8 cellular contexts compared by ENCODE assay signal in genomic region chr12:113030875-113031525, GRCh38. TPM values are rescaled to one million over a fixed set of nuclear protein-coding genes. Genes with fewer than 3 reads are reported as not detected.
DNase-seq lines count a peak whose midpoint lies in the region; ATAC-seq, FAIRE-seq and TF ChIP-seq lines count a peak whose summit lies in the region.

No MANE protein-coding gene starts in this region.

- H3K79me2 ChIP-seq in GM23338 (replicated peaks; ENCODE audit: insufficient read depth) (no peaks in the 10 kb centered on the region), GM12878 (ENCODE audit: control insufficient read depth, insufficient read depth, low read length) (no peaks in the 10 kb centered on the region)

- H3K4me3 Mint-ChIP-seq in GM23338 = no peak overlapping the region
- no peak overlapping the region for H3K4me3 Mint-ChIP-seq in activated T-cell treated with anti-CD3 and anti-CD28 coated beads, Interleukin-2, amount 50 U/mL, for 24 hours
- H3K4me3 Mint-ChIP-seq in activated CD8-positive, alpha-beta memory T cell treated with anti-CD3 and anti-CD28 coated beads, Interleukin-2, amount 10 ng/mL, durations not matched to agents 7 days and 5 days = no peak overlapping the region

- DNase-seq in AG10803 (ENCODE audit: low read depth) = peak; percentile 59
- peak; percentile 89 for DNase-seq in GM23338 (ENCODE audit: low spot score)
- DNase-seq in NCI-H446 (lab: John Stamatoyannopoulos, UW) = peak; percentile 35 to 83
- DNase-seq in GM12878 (ENCODE audit: low read depth, low spot score) = no peak
- peak; percentile 66 for DNase-seq in iPS DF 4.7 (ENCODE audit: extremely low read depth, low spot score)
- DNase-seq in spleen = no peak
- no peak for DNase-seq in activated T-cell treated with anti-CD3 and anti-CD28 coated beads, Interleukin-2, amount 50 U/mL, for 24 hours
- no peak for DNase-seq in activated CD8-positive, alpha-beta memory T cell treated with anti-CD3 and anti-CD28 coated beads, Interleukin-2, amount 10 ng/mL, durations not matched to agents 7 days and 5 days

- peaks cover 21% of the 10 kb centered on the region for H3K9me3 Mint-ChIP-seq in GM23338
- H3K9me3 Mint-ChIP-seq in activated T-cell treated with anti-CD3 and anti-CD28 coated beads, Interleukin-2, amount 50 U/mL, for 24 hours = no peaks in the 10 kb centered on the region
- no peaks in the 10 kb centered on the region for H3K9me3 Mint-ChIP-seq in activated CD8-positive, alpha-beta memory T cell treated with anti-CD3 and anti-CD28 coated beads, Interleukin-2, amount 10 ng/mL, durations not matched to agents 7 days and 5 days (ENCODE audit: low read depth)

- H3K4me3 ChIP-seq in AG10803 (ENCODE audit: low read length) (no peak overlapping the region), GM23338 (no peak overlapping the region), GM12878 (no peak overlapping the region), spleen (no peak overlapping the region)

- H3K36me3 ChIP-seq in GM23338 (ENCODE audit: insufficient read depth) = no peaks in the 10 kb centered on the region
- no peaks in the 10 kb centered on the region for H3K36me3 ChIP-seq in GM12878 (ENCODE audit: control insufficient read depth in 2 of 2, insufficient read depth in 2 of 2, low read length in 1 of 2)
- H3K36me3 ChIP-seq in spleen = no peaks in the 10 kb centered on the region

- TF ChIP-seq EP300 in GM12878 (IDR thresholded peaks at IDR 0.05; ENCODE audit: borderline replicate concordance in 1 of 2, control insufficient read depth in 1 of 2, low read depth in 2 of 2, low read length in 2 of 2) = no peak

- H3K27me3 Mint-ChIP-seq in GM23338 (ENCODE audit: insufficient read depth, low read depth, poor library complexity) = peaks cover 7% of the 10 kb centered on the region
- H3K27me3 Mint-ChIP-seq in activated T-cell treated with anti-CD3 and anti-CD28 coated beads, Interleukin-2, amount 50 U/mL, for 24 hours = peaks cover 2% of the 10 kb centered on the region
- peaks cover 32% of the 10 kb centered on the region for H3K27me3 Mint-ChIP-seq in activated CD8-positive, alpha-beta memory T cell treated with anti-CD3 and anti-CD28 coated beads, Interleukin-2, amount 10 ng/mL, durations not matched to agents 7 days and 5 days

- peak; percentile 75 for TF ChIP-seq RAD21 in GM12878 (IDR thresholded peaks at IDR 0.05; ENCODE audit: insufficient read depth, low read depth, low read length)

- H3K27ac Mint-ChIP-seq in GM23338 = no peak overlapping the region
- H3K27ac Mint-ChIP-seq in activated T-cell treated with anti-CD3 and anti-CD28 coated beads, Interleukin-2, amount 50 U/mL, for 24 hours = no peak overlapping the region
- H3K27ac Mint-ChIP-seq in activated CD8-positive, alpha-beta memory T cell treated with anti-CD3 and anti-CD28 coated beads, Interleukin-2, amount 10 ng/mL, durations not matched to agents 7 days and 5 days = no peak overlapping the region

- peaks cover 4% of the 10 kb centered on the region; the same call in 1 of the 3 replicates for H3K4me1 Mint-ChIP-seq in GM23338
- peaks cover 3% of the 10 kb centered on the region for H3K4me1 Mint-ChIP-seq in activated T-cell treated with anti-CD3 and anti-CD28 coated beads, Interleukin-2, amount 50 U/mL, for 24 hours (ENCODE audit: low read depth)
- no peaks in the 10 kb centered on the region for H3K4me1 Mint-ChIP-seq in activated CD8-positive, alpha-beta memory T cell treated with anti-CD3 and anti-CD28 coated beads, Interleukin-2, amount 10 ng/mL, durations not matched to agents 7 days and 5 days

- H3K4me1 ChIP-seq in GM23338 (ENCODE audit: insufficient read depth) (no peaks in the 10 kb centered on the region; the same call in 1 of the 2 replicates), GM12878 (ENCODE audit: control insufficient read depth, insufficient read depth, low read length) (no peaks in the 10 kb centered on the region), spleen (peaks cover 0 to 9% (median 2%) of the 10 kb centered on the region in 6 donors)

- H3K9me2 ChIP-seq in GM23338 (ENCODE audit: insufficient read depth) = no peaks in the 10 kb centered on the region; the same call in 1 of the 2 replicates

- FAIRE-seq in GM12878 (lab: Jason Lieb, UNC) = peak; percentile 31

- RAD21 ChIA-PET in GM12878 (lab: Charles Lee; ENCODE audit: unreplicated experiment) = interaction anchor here (1.0 to 3.0 kb wide), 4 partner anchors 38 to 142 kb away, joined by 3 to 17 read pairs (median 7); no protein-coding TSS in a partner anchor

- H2AFZ ChIP-seq in GM23338 (peak overlapping the region; percentile 0; the same call in 1 of the 2 replicates), GM12878 (ENCODE audit: control insufficient read depth, low read depth, low read length) (no peak overlapping the region)

- H3K4me2 ChIP-seq in GM23338 (0 out of 2 replicates have a peak overlapping the region, but pooled peaks have one; percentile 33), GM12878 (ENCODE audit: control insufficient read depth, insufficient read depth) (no peak overlapping the region)

- no peaks in the 10 kb centered on the region for H3F3A ChIP-seq in GM23338 (replicated peaks; ENCODE audit: low read depth)

- no peaks in the 10 kb centered on the region for H3K36me3 Mint-ChIP-seq in GM23338 (ENCODE audit: low read depth)
- H3K36me3 Mint-ChIP-seq in activated T-cell treated with anti-CD3 and anti-CD28 coated beads, Interleukin-2, amount 50 U/mL, for 24 hours (ENCODE audit: low read depth) = no peaks in the 10 kb centered on the region
- H3K36me3 Mint-ChIP-seq in activated CD8-positive, alpha-beta memory T cell treated with anti-CD3 and anti-CD28 coated beads, Interleukin-2, amount 10 ng/mL, durations not matched to agents 7 days and 5 days = no peaks in the 10 kb centered on the region

- peak; percentile 74 for TF ChIP-seq CTCF in AG10803 (conservative IDR thresholded peaks at IDR 0.05; ENCODE audit: low read length)
- peak; percentile 78 to 90 for TF ChIP-seq CTCF in GM23338 (conservative IDR thresholded peaks at IDR 0.05; ENCODE audit: low read depth in 2 of 2)
- TF ChIP-seq CTCF in GM12878 (IDR thresholded peaks at IDR 0.05 in 2 of 3, conservative IDR thresholded peaks at IDR 0.05 in 1 of 3; ENCODE audit: control insufficient read depth in 2 of 3, extremely low read depth in 1 of 3, insufficient read depth in 1 of 3, low read depth in 3 of 3, low read length in 3 of 3) = peak; percentile 65 to 67 (median 65)
- TF ChIP-seq CTCF in spleen (IDR thresholded peaks at IDR 0.05 in 8 of 11, conservative IDR thresholded peaks at IDR 0.05 in 3 of 11) = peak; percentile 35 to 86 (median 66)

- WGBS in GM12878 (ENCODE audit: insufficient coverage, insufficient replicate concordance, low lambda C conversion rate, missing lambda C conversion rate) = 1% methylated on average over 9 of the region's 9 CpGs
- WGBS in spleen, 5 donors = 13 to 24% (median 15%) methylated on average over 9 of the region's 9 CpGs

- peak; percentile 100 for ATAC-seq in GM23338
- ATAC-seq in GM12878 = peak; percentile 84
- no peak for ATAC-seq in activated CD8-positive, alpha-beta memory T cell treated with anti-CD3 and anti-CD28 coated beads, Interleukin-2, amount 10 ng/mL, durations not matched to agents 7 days and 5 days

- CTCF ChIA-PET in GM12878 (lab: Yijun Ruan, JAX) = interaction anchor here (0.9 to 3.0 kb wide), 12 partner anchors 8 to 143 kb away, joined by 3 to 37 read pairs (median 5); partner anchors contain the start of genes OAS1 and OAS2
- CTCF ChIA-PET in activated CD8-positive, alpha-beta memory T cell treated with anti-CD3 and anti-CD28 coated beads, Interleukin-2, amount 10 ng/mL, durations not matched to agents 7 days and 5 days (lab: Charles Lee) = interaction anchor here (0.9 to 2.0 kb wide), 6 partner anchors 18 to 136 kb away, joined by 3 to 8 read pairs (median 4); no protein-coding TSS in a partner anchor

- SMC1A ChIA-PET in GM12878 (lab: Charles Lee; ENCODE audit: uncharacterized antibody, unreplicated experiment) = interaction anchor here (0.8 to 2.6 kb wide), 9 partner anchors 10 to 143 kb away, joined by 3 to 18 read pairs (median 3); no protein-coding TSS in a partner anchor

- intact Hi-C loops in GM12878 (cut with micrococcal nuclease; ENCODE audit: unreplicated experiment) = loop anchor here (2.0 kb wide), 2 partner anchors 38 to 130 kb away; no protein-coding TSS in a partner anchor
- intact Hi-C loops in spleen (cut with DNase I; ENCODE audit: low total_unique reads) = loop anchor here (2.0 kb wide), 1 partner anchor 38 kb away; no protein-coding TSS in a partner anchor

- POLR2A ChIA-PET in GM12878 (lab: Charles Lee) = no interaction called here

- no peaks in the 10 kb centered on the region for H3K9me3 ChIP-seq in GM12878 (replicated peaks; ENCODE audit: control insufficient read depth, insufficient read depth, low read length)
- H3K9me3 ChIP-seq in spleen = no peaks in the 10 kb centered on the region

- BruUV-seq in GM12878 (replicated peaks; lab: Mats Ljungman, UMichigan) = no TSS peak

- in situ Hi-C loops in GM12878 (cut with MboI) = no loop called here

- H4K20me1 ChIP-seq in GM23338 (replicated peaks; ENCODE audit: insufficient read depth) (no peaks in the 10 kb centered on the region), GM12878 (ENCODE audit: control insufficient read depth, insufficient read depth) (no peaks in the 10 kb centered on the region)

- TF ChIP-seq POLR2A in GM12878 (IDR thresholded peaks at IDR 0.05; ENCODE audit: low read depth, low read length) (no peak), spleen (IDR thresholded peaks at IDR 0.05) (no peak)

- H3K27me3 ChIP-seq in GM23338 (ENCODE audit: insufficient read depth) (no peaks in the 10 kb centered on the region), GM12878 (replicated peaks in 1 of 2; ENCODE audit: control insufficient read depth in 2 of 2, insufficient read depth in 2 of 2, low read length in 1 of 2) (no peaks in the 10 kb centered on the region), spleen (replicated peaks in 1 of 7) (no peaks in the 10 kb centered on the region)

- H3K9ac ChIP-seq in GM12878 (ENCODE audit: control insufficient read depth, insufficient read depth, low read length) = no peak overlapping the region

- H3K27ac ChIP-seq in GM23338 (ENCODE audit: low read depth) (no peak overlapping the region), GM12878 (ENCODE audit: control insufficient read depth, insufficient read depth) (no peak overlapping the region), spleen (no peak overlapping the region)

RNA-seq across cellular contexts. Expression of gene DTX1, which starts 25.5 kb away (rescaled TPM):
- total RNA-seq in GM23338 (2014; rRNA removed; shearing (Covaris generic)) = 4.7 and 9.0 TPM in 2 replicates
- 1.6 and 1.8 TPM in 2 replicates for polyA plus RNA-seq in GM23338 (2016; fragmentation: Nextera tagmentation; extraction: Ambion mirVana)
- total RNA-seq in GM12878 (2013; cell fraction: nucleolus; rRNA removed) = 57.9 and 66.9 TPM in 2 replicates
- 0.87 and 0.96 TPM in 2 replicates for total RNA-seq in GM12878 (2014; rRNA removed)
- 0.37 and 0.49 TPM in 2 replicates for total RNA-seq in GM12878 (2014; rRNA removed; fragmentation: Illumina TruSeq; extraction: Trizol)
- 2.3 and 2.8 TPM in 2 replicates for total RNA-seq in GM12878 (2021)
- 5.6 TPM for polyA plus RNA-seq in GM12878 (2011; ENCODE audit: low read depth)
- 0.62 and 0.83 TPM in 2 replicates for polyA plus RNA-seq in GM12878 (2011; rRNA removed)
- polyA plus RNA-seq in GM12878 (2011; cell fraction: cytosol; rRNA removed) = 1.3 and 1.5 TPM in 2 replicates
- 2.7 and 3.1 TPM in 2 replicates for polyA plus RNA-seq in GM12878 (2011; cell fraction: nucleus; rRNA removed)
- polyA plus RNA-seq in GM12878 (2012) = 10.3 and 12.9 TPM in 2 replicates
- 0.46 and 1.1 TPM in 2 replicates for polyA plus RNA-seq in GM12878 (2014; fragmentation: Illumina TruSeq; extraction: Trizol)
- under 1 TPM; 0.13 to 0.32 TPM for polyA plus RNA-seq in GM12878 (2014; fragmentation: Nextera tagmentation; extraction: Ambion mirVana)
- polyA plus RNA-seq in GM12878 (2014; rRNA removed) = 1.2 and 1.3 TPM in 2 replicates
- under 1 TPM; 0.09 to 0.33 TPM for polyA plus RNA-seq in GM12878 (2016; fragmentation: Nextera tagmentation; extraction: Ambion mirVana)
- 0.88 and 1.3 TPM in 2 replicates for polyA minus RNA-seq in GM12878 (2011; rRNA and poly(A)+ RNA removed)
- 0.52 and 1.1 TPM in 2 replicates for polyA minus RNA-seq in GM12878 (2011; cell fraction: cytosol; rRNA and poly(A)+ RNA removed)
- 1.1 TPM in 2 replicates for polyA minus RNA-seq in GM12878 (2011; cell fraction: nucleus; rRNA and poly(A)+ RNA removed)
- total RNA-seq in spleen = 100 to 1,000 TPM in 2 of 7 donors, 10 to 100 TPM in 5; 54.6 to 141 (median 76.1) TPM
- 100 to 1,000 TPM in 1 of 3 donors, 10 to 100 TPM in 2; 53.4 to 102 (median 96.7) TPM for polyA plus RNA-seq in spleen
- total RNA-seq in activated CD8-positive, alpha-beta memory T cell treated with anti-CD3 and anti-CD28 coated beads, Interleukin-2, amount 10 ng/mL, durations not matched to agents 7 days and 5 days = under 1 TPM; 0.16 to 0.35 TPM

RNA-seq across cellular contexts. Expression of gene OAS2, which starts 52.7 kb away (rescaled TPM):
- not detected in 2 replicates for total RNA-seq in GM23338 (2014; rRNA removed; shearing (Covaris generic))
- polyA plus RNA-seq in GM23338 (2016; fragmentation: Nextera tagmentation; extraction: Ambion mirVana) (0.10 TPM in 2 replicates), GM12878 (2011; rRNA removed) (290 and 350 TPM in 2 replicates), GM12878 (2014; fragmentation: Illumina TruSeq; extraction: Trizol) (133 and 223 TPM in 2 replicates), GM12878 (2014; fragmentation: Nextera tagmentation; extraction: Ambion mirVana) (10 to 100 TPM; 32.4 to 43.4 TPM), GM12878 (2014; rRNA removed) (81.0 and 92.9 TPM in 2 replicates), GM12878 (2016; fragmentation: Nextera tagmentation; extraction: Ambion mirVana) (10 to 100 TPM; 51.5 to 51.6 TPM), spleen (10 to 100 TPM; 21.0 to 32.1 (median 25.6) TPM)
- 61.8 and 67.6 TPM in 2 replicates for total RNA-seq in GM12878 (2013; cell fraction: nucleolus; rRNA removed)
- total RNA-seq in GM12878 (2014; rRNA removed) (90.7 and 125 TPM in 2 replicates), GM12878 (2014; rRNA removed; fragmentation: Illumina TruSeq; extraction: Trizol) (105 and 113 TPM in 2 replicates), GM12878 (2021) (89.7 and 102 TPM in 2 replicates), spleen (10 to 100 TPM; 37.9 to 71.4 (median 48.7) TPM)
- 62.4 TPM for polyA plus RNA-seq in GM12878 (2011; ENCODE audit: low read depth)
- polyA plus RNA-seq in GM12878 (2011; cell fraction: cytosol; rRNA removed) = 186 and 209 TPM in 2 replicates
- 117 and 158 TPM in 2 replicates for polyA plus RNA-seq in GM12878 (2011; cell fraction: nucleus; rRNA removed)
- polyA plus RNA-seq in GM12878 (2012) = 64.5 and 96.0 TPM in 2 replicates
- polyA minus RNA-seq in GM12878 (2011; rRNA and poly(A)+ RNA removed) = 263 and 276 TPM in 2 replicates
- 88.5 and 105 TPM in 2 replicates for polyA minus RNA-seq in GM12878 (2011; cell fraction: cytosol; rRNA and poly(A)+ RNA removed)
- polyA minus RNA-seq in GM12878 (2011; cell fraction: nucleus; rRNA and poly(A)+ RNA removed) = 91.3 and 96.3 TPM in 2 replicates
- total RNA-seq in activated CD8-positive, alpha-beta memory T cell treated with anti-CD3 and anti-CD28 coated beads, Interleukin-2, amount 10 ng/mL, durations not matched to agents 7 days and 5 days = 100 to 1,000 TPM; 276 to 383 TPM

Comparison
In these comparisons a context has a peak if more than half of its experiments do, and no peak if none do; other contexts are left out.
1. DNase-seq: peak in AG10803 (single experiment), GM23338 (single experiment), NCI-H446 (2 of 2) and iPS DF 4.7 (single experiment); none in GM12878 (single experiment), spleen (single experiment), activated T-cell treated with anti-CD3 and anti-CD28 coated beads, Interleukin-2, amount 50 U/mL, for 24 hours (single experiment) and activated CD8-positive, alpha-beta memory T cell treated with anti-CD3 and anti-CD28 coated beads, Interleukin-2, amount 10 ng/mL, durations not matched to agents 7 days and 5 days (single experiment).
2. RNA of gene OAS2, which starts 52.7 kb away (total RNA-seq): 276 to 383 TPM in activated CD8-positive, alpha-beta memory T cell treated with anti-CD3 and anti-CD28 coated beads, Interleukin-2, amount 10 ng/mL, durations not matched to agents 7 days and 5 days, 61.8 to 125 TPM in GM12878 and 37.9 to 71.4 TPM in spleen; not detected in GM23338; every median in the first group is over 10 times any median in the second.
3. Peak in every context shown above with its lines, with median percentiles within 50 percentile points of each other: CTCF ChIP-seq.